In the genomic region with DNA sequence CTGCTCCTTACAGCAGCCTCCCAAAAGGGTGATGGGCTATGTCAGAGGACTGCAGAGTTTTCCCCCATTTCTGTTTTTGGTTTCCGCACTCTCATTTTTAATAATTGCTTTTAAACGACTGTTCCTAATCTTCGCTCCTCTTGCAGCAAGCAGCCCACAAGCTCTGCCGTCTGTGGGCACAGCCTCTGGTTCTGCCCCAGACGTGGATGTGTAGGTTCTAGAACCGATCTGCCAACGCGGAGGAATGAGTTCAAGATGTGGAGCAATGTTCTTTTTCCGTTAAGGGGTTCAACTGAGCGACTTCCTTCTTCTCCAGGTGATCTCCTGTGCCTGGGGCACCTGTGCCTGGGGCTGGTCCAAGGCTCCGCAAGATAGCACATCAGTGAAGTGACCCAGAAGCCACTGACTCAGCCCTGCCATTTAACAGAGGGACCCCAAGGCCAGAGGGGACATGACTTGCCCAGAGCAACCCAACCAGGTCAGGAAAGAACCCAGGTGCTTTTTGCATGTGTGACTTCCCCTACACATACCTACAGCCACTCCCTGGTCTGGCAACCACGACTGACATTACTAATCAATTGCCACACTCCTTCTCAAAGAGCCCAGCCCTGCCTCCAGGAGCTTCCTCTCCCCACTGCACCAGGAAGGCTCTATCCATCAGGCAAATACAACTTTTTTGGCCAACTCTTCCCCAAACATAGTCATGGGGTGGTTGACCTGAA, we compare ENCODE assay signal across 16 cellular contexts. TPM values are rescaled to one million over a fixed set of nuclear protein-coding genes. Genes with fewer than 3 reads are reported as not detected.
DNase-seq lines count a peak whose midpoint lies in the region; ATAC-seq and TF ChIP-seq lines count a peak whose summit lies in the region.
"Had no signal": no experiment of that assay in that cellular context is flagged by ENCODE, and none has a peak within 500 bp of the region (broad histone marks: within the 10 kb centered on the region; RNA-seq: fewer than 3 reads in every experiment).

No MANE protein-coding gene starts in this region.

- peaks cover 100% of the 10 kb centered on the region for H3K79me2 ChIP-seq in SK-N-SH (ENCODE audit: insufficient read depth)

- peaks cover 14 to 99% of the 10 kb centered on the region in 2 experiments; a peak in 2 of 4 replicates for H3K4me1 ChIP-seq in SK-N-SH (ENCODE audit: control insufficient read depth in 1 of 2, insufficient read depth in 2 of 2, low read depth in 1 of 2, low read length in 1 of 2)

- H3K27me3 ChIP-seq in SK-N-SH (ENCODE audit: insufficient read depth), result no peaks in the 10 kb centered on the region

- no peak overlapping the region for H3K27ac Mint-ChIP-seq in stimulated activated naive CD8-positive, alpha-beta T cell treated with anti-CD3 and anti-CD28 coated beads, Interleukin-15, amount 100 ng/mL, for 72 hours
- H3K27ac Mint-ChIP-seq: T-cell had no signal

- peaks cover 0 to 4% of the 10 kb centered on the region in 2 experiments for H3K36me3 ChIP-seq in SK-N-SH (replicated peaks in 1 of 2; ENCODE audit: control insufficient read depth in 1 of 2, insufficient read depth in 2 of 2, low read length in 1 of 2)

- TF ChIP-seq EP300 in SK-N-SH (IDR thresholded peaks at IDR 0.05; ENCODE audit: borderline replicate concordance in 1 of 2, low read depth in 1 of 2, low read length in 1 of 2), result no peak

- POLR2A ChIA-PET in SK-N-SH (lab: Yijun Ruan, JAX), result interaction anchor here (0.6 kb wide), 1 partner anchor 389 kb away, joined by 3 read pairs; no protein-coding TSS in a partner anchor

- no peak for DNase-seq in stimulated activated naive CD8-positive, alpha-beta T cell treated with anti-CD3 and anti-CD28 coated beads, Interleukin-15, amount 100 ng/mL, for 72 hours
- no peak for DNase-seq in stimulated activated naive CD8-positive, alpha-beta T cell treated with anti-CD3 and anti-CD28 coated beads, Interleukin-15, Interleukin-2, amounts not matched to agents 100 U/mL and 50 U/mL, for 24 hours
- DNase-seq in caudate nucleus (lab: John Stamatoyannopoulos, UW) (peak in 18 of 61 donors; percentile 12 to 73 (median 30)), mucosa of gallbladder (ENCODE audit: low spot score) (peak; percentile 64), SK-N-SH (no peak)
- DNase-seq in activated naive CD4-positive, alpha-beta T cell treated with anti-CD3 and anti-CD28 coated beads, Interleukin-2, amount 50 U/mL, for 16 hours, result no peak
- DNase-seq: activated CD4-positive, CD25-positive, alpha-beta regulatory T cell treated with anti-CD3 and anti-CD28 coated beads, Interleukin-2, amount 50 U/mL, for 72 hours; COR-L47; KBM-7; NCI-H1436; NCI-H510A; stimulated activated CD8-positive, alpha-beta memory T cell treated with anti-CD3 and anti-CD28 coated beads, Interleukin-4, amount 100 ng/mL, for 48 hours; T-cell had no signal

- H3K9me3 ChIP-seq in SK-N-SH, result no peaks in the 10 kb centered on the region

- no peak for TF ChIP-seq CTCF in SK-N-SH (IDR thresholded peaks at IDR 0.05)

- no peak overlapping the region for H3K9ac ChIP-seq in SK-N-SH

- WGBS in SK-N-SH (ENCODE audit: low lambda C conversion rate), result 91% methylated on average over 12 of the region's 12 CpGs

- no peaks in the 10 kb centered on the region for H3F3A ChIP-seq in SK-N-SH (replicated peaks; ENCODE audit: insufficient read depth)

- CTCF ChIA-PET in SK-N-SH (lab: Yijun Ruan, JAX), result interaction anchor here (0.6 to 1.8 kb wide), 4 partner anchors 11 to 492 kb away, joined by 3 to 6 read pairs (median 3); no protein-coding TSS in a partner anchor

- H3K4me2 ChIP-seq in SK-N-SH, result no peak overlapping the region

- no peak overlapping the region for H2AFZ ChIP-seq in SK-N-SH (ENCODE audit: low read depth)

- no peak overlapping the region for H3K4me3 Mint-ChIP-seq in stimulated activated naive CD8-positive, alpha-beta T cell treated with anti-CD3 and anti-CD28 coated beads, Interleukin-15, amount 100 ng/mL, for 72 hours
- H3K4me3 Mint-ChIP-seq: T-cell had no signal

- no peak for TF ChIP-seq RAD21 in SK-N-SH (IDR thresholded peaks at IDR 0.05; ENCODE audit: low read length)

- peaks cover 94% of the 10 kb centered on the region for H4K20me1 ChIP-seq in SK-N-SH (ENCODE audit: insufficient read depth)

- H3K27ac ChIP-seq in caudate nucleus (ENCODE audit: low read depth, low read length) (peak overlapping the region; percentile 44), SK-N-SH (ENCODE audit: low read depth in 2 of 2, low read length in 1 of 2) (peak overlapping the region in 1 of 2 experiments; percentile 94; a peak in 2 of 4 replicates)

- H3K4me3 ChIP-seq in SK-N-SH (ENCODE audit: low read depth in 2 of 2, low read length in 1 of 2), result no peak overlapping the region

- no peaks in the 10 kb centered on the region for H3K9me3 Mint-ChIP-seq in stimulated activated naive CD8-positive, alpha-beta T cell treated with anti-CD3 and anti-CD28 coated beads, Interleukin-15, amount 100 ng/mL, for 72 hours
- H3K9me3 Mint-ChIP-seq: T-cell had no signal

- peaks cover 17% of the 10 kb centered on the region for H3K4me1 Mint-ChIP-seq in stimulated activated naive CD8-positive, alpha-beta T cell treated with anti-CD3 and anti-CD28 coated beads, Interleukin-15, amount 100 ng/mL, for 72 hours

- peak; percentile 69 for ATAC-seq in stimulated activated naive CD8-positive, alpha-beta T cell treated with anti-CD3 and anti-CD28 coated beads, Interleukin-15, amount 100 ng/mL, for 72 hours
- ATAC-seq in stimulated activated naive CD8-positive, alpha-beta T cell treated with anti-CD3 and anti-CD28 coated beads, Interleukin-15, Interleukin-2, amounts not matched to agents 100 U/mL and 50 U/mL, for 24 hours, result no peak
- ATAC-seq in HG03097 (IDR thresholded peaks at IDR 0.05; ENCODE audit: low FRiP score, unreplicated experiment), result no peak
- no peak for ATAC-seq in GM21381 (IDR thresholded peaks at IDR 0.05; ENCODE audit: unreplicated experiment)
- ATAC-seq: Panc1, T-cell had no signal

- H3K9me2 ChIP-seq in SK-N-SH, result no peaks in the 10 kb centered on the region

- no peaks in the 10 kb centered on the region for H3K27me3 Mint-ChIP-seq in stimulated activated naive CD8-positive, alpha-beta T cell treated with anti-CD3 and anti-CD28 coated beads, Interleukin-15, amount 100 ng/mL, for 72 hours
- H3K27me3 Mint-ChIP-seq: T-cell had no signal

TF ChIP-seq in SK-N-SH, 30 proteins besides CTCF, POLR2A, EP300 and RAD21:
- no peak for TF ChIP-seq YY1 (IDR thresholded peaks at IDR 0.05; ENCODE audit: low read depth)
- no peak for TF ChIP-seq TAF1 (IDR thresholded peaks at IDR 0.05; ENCODE audit: borderline replicate concordance, low read depth, low read length)
- no peak for TF ChIP-seq FOXJ3 (CRISPR knock-in tag; IDR thresholded peaks at IDR 0.05)
- TF ChIP-seq GABPA (IDR thresholded peaks at IDR 0.05; ENCODE audit: low read depth), result no peak
- TF ChIP-seq, protein P1, sequence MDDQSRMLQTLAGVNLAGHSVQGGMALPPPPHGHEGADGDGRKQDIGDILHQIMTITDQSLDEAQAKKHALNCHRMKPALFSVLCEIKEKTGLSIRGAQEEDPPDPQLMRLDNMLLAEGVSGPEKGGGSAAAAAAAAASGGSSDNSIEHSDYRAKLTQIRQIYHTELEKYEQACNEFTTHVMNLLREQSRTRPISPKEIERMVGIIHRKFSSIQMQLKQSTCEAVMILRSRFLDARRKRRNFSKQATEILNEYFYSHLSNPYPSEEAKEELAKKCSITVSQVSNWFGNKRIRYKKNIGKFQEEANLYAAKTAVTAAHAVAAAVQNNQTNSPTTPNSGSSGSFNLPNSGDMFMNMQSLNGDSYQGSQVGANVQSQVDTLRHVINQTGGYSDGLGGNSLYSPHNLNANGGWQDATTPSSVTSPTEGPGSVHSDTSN (IDR thresholded peaks at IDR 0.05), result no peak
- no peak for TF ChIP-seq MXI1 (IDR thresholded peaks at IDR 0.05; ENCODE audit: low read depth, low read length)
- no peak for TF ChIP-seq FOXM1 (IDR thresholded peaks at IDR 0.05; ENCODE audit: low read depth)
- TF ChIP-seq, protein P2, sequence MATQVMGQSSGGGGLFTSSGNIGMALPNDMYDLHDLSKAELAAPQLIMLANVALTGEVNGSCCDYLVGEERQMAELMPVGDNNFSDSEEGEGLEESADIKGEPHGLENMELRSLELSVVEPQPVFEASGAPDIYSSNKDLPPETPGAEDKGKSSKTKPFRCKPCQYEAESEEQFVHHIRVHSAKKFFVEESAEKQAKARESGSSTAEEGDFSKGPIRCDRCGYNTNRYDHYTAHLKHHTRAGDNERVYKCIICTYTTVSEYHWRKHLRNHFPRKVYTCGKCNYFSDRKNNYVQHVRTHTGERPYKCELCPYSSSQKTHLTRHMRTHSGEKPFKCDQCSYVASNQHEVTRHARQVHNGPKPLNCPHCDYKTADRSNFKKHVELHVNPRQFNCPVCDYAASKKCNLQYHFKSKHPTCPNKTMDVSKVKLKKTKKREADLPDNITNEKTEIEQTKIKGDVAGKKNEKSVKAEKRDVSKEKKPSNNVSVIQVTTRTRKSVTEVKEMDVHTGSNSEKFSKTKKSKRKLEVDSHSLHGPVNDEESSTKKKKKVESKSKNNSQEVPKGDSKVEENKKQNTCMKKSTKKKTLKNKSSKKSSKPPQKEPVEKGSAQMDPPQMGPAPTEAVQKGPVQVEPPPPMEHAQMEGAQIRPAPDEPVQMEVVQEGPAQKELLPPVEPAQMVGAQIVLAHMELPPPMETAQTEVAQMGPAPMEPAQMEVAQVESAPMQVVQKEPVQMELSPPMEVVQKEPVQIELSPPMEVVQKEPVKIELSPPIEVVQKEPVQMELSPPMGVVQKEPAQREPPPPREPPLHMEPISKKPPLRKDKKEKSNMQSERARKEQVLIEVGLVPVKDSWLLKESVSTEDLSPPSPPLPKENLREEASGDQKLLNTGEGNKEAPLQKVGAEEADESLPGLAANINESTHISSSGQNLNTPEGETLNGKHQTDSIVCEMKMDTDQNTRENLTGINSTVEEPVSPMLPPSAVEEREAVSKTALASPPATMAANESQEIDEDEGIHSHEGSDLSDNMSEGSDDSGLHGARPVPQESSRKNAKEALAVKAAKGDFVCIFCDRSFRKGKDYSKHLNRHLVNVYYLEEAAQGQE (IDR thresholded peaks at IDR 0.05; ENCODE audit: low read depth, low read length), result no peak
- no peak for TF ChIP-seq EZH2phosphoT487 (IDR thresholded peaks at IDR 0.05; ENCODE audit: borderline replicate concordance, low read depth)
- no peak for TF ChIP-seq TCF12 (IDR thresholded peaks at IDR 0.05)
- no peak for TF ChIP-seq RCOR1 (IDR thresholded peaks at IDR 0.05; ENCODE audit: low read length)

RNA-seq across cellular contexts. Expression of a gene that starts 22.7 kb away (rescaled TPM):
- total RNA-seq in mucosa of gallbladder, result 83.8 TPM
- 5.9 and 7.1 TPM in 2 replicates for polyA plus RNA-seq in SK-N-SH (2012; rRNA removed)
- polyA plus RNA-seq in SK-N-SH (2012; cell fraction: cytosol; rRNA removed), result 6.1 and 6.8 TPM in 2 replicates
- 7.9 and 8.1 TPM in 2 replicates for polyA plus RNA-seq in SK-N-SH (2012; cell fraction: nucleus; rRNA removed)
